ENCODE assay signal across 7 cellular contexts in the genomic region with DNA sequence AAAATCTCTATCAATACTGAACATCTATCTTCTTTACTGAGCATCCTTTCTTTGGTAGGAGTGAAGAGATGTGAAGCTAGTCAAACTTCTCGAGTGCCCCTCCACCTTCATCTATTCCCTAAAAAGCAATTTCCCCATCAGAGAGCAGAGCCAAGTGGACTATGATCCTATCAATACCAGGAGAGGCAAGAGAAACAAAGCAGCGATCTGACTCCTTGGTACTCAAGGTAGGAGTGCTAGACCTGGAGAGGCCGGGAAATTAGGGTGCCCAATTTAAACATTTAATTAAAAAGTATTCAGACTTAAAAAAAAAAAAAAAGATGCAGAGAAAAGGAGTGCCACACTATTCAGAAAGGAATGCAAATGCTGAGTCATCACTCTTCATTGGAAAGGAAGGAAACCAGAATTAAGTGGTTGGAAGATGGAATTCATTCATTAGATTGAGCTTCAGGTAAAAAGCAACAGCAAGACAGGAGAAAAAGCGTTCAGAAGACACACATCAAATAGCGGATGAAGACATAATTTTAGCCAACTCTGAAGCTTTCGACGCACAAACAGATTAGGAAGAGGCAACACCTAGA. TPM values are rescaled to one million over a fixed set of nuclear protein-coding genes. Genes with fewer than 3 reads are reported as not detected.
A peak's percentile ranks its signal among the peaks of the same experiment; 100 is the strongest.
DNase-seq lines count a peak whose midpoint lies in the region; ATAC-seq, FAIRE-seq and TF ChIP-seq lines count a peak whose summit lies in the region.

No MANE protein-coding gene starts in this region.

- no peaks in the 10 kb centered on the region for H3K27me3 ChIP-seq in prostate gland (replicated peaks; ENCODE audit: insufficient read depth)

- FAIRE-seq in GM12891 (lab: Jason Lieb, UNC) = peak; percentile 68

- peak overlapping the region; percentile 77 to 93 for H3K4me3 ChIP-seq in prostate gland

- no peak for TF ChIP-seq POLR2A in GM12891 (IDR thresholded peaks at IDR 0.05; ENCODE audit: low read depth, low read length)
- TF ChIP-seq POLR2A in prostate gland (IDR thresholded peaks at IDR 0.05) = no peak

- DNase-seq in GM12891 (ENCODE audit: insufficient read length, low spot score) = no peak
- peak; percentile 37 for DNase-seq in RPMI7951 (ENCODE audit: low read depth)
- DNase-seq in fibroblast of gingiva (ENCODE audit: low read depth) = peak; percentile 10
- no peak for DNase-seq in prostate gland (ENCODE audit: low spot score)
- DNase-seq in stimulated activated CD4-positive, alpha-beta T cell treated with anti-CD3 and anti-CD28 coated beads, Interleukin-15, amount 100 ng/mL, for 24 hours = no peak

- ATAC-seq in HG03439 (IDR thresholded peaks at IDR 0.05; ENCODE audit: unreplicated experiment) (no peak), HG02610 (IDR thresholded peaks at IDR 0.05; ENCODE audit: unreplicated experiment) (no peak)

- H3K36me3 ChIP-seq in prostate gland = no peaks in the 10 kb centered on the region

- WGBS in prostate gland = 13% methylated on average over 7 of the region's 7 CpGs

- intact Hi-C loops in prostate gland (cut with DNase I) = loop anchor here (5.0 kb wide), 2 partner anchors 57 to 277 kb away; partner anchors contain the start of genes BAG3 and MCMBP

- H3K27ac ChIP-seq in prostate gland = peak overlapping the region; percentile 99

- peaks cover 7% of the 10 kb centered on the region for H3K4me1 ChIP-seq in prostate gland (replicated peaks)

- no peak for TF ChIP-seq CTCF in prostate gland (IDR thresholded peaks at IDR 0.05)

- no peaks in the 10 kb centered on the region for H3K9me3 ChIP-seq in prostate gland

TF ChIP-seq in GM12891, 5 proteins besides CTCF, POLR2A, EP300 and RAD21:
- TF ChIP-seq POLR2AphosphoS5 (IDR thresholded peaks at IDR 0.05; ENCODE audit: low read depth, low read length) (no peak), SPI1 (IDR thresholded peaks at IDR 0.05; ENCODE audit: low read depth, low read length) (no peak), POU2F2 (IDR thresholded peaks at IDR 0.05; ENCODE audit: low read depth, low read length) (no peak), PAX5 (IDR thresholded peaks at IDR 0.05; ENCODE audit: insufficient read depth, low read length, severe bottlenecking) (no peak), TAF1 (IDR thresholded peaks at IDR 0.05; ENCODE audit: low read depth, low read length) (no peak)

RNA-seq across cellular contexts. Expression of gene TIAL1, which starts 1.5 kb away (rescaled TPM):
- polyA plus RNA-seq in GM12891 (2012; ENCODE audit: low read depth, missing spikeins) = 75.6 TPM
- 33.2 and 45.2 TPM in 2 replicates for total RNA-seq in RPMI7951 (2014; rRNA removed; shearing (Covaris generic))
- total RNA-seq in prostate gland = 10 to 100 TPM; 68.7 to 74.3 TPM

RNA-seq across cellular contexts. Expression of gene RGS10, which starts 52.7 kb away (rescaled TPM):
- 293 TPM for polyA plus RNA-seq in GM12891 (2012; ENCODE audit: low read depth, missing spikeins)
- 21.5 and 22.9 TPM in 2 replicates for total RNA-seq in RPMI7951 (2014; rRNA removed; shearing (Covaris generic))
- 10 to 100 TPM; 12.4 to 67.7 TPM for total RNA-seq in prostate gland

RNA-seq across cellular contexts. Expression of gene BAG3, which starts 56.0 kb away (rescaled TPM):
- 3.5 TPM for polyA plus RNA-seq in GM12891 (2012; ENCODE audit: low read depth, missing spikeins)
- total RNA-seq in RPMI7951 (2014; rRNA removed; shearing (Covaris generic)) = 13.9 and 15.2 TPM in 2 replicates
- 10 to 100 TPM; 45.4 to 56.4 TPM for total RNA-seq in prostate gland

Comparison
In these comparisons a context has a peak if more than half of its experiments do, and no peak if none do; other contexts are left out.
1. DNase-seq: peak in RPMI7951 (single experiment) and fibroblast of gingiva (single experiment); none in GM12891 (single experiment), prostate gland (single experiment) and stimulated activated CD4-positive, alpha-beta T cell treated with anti-CD3 and anti-CD28 coated beads, Interleukin-15, amount 100 ng/mL, for 24 hours (single experiment).